In the genomic region with DNA sequence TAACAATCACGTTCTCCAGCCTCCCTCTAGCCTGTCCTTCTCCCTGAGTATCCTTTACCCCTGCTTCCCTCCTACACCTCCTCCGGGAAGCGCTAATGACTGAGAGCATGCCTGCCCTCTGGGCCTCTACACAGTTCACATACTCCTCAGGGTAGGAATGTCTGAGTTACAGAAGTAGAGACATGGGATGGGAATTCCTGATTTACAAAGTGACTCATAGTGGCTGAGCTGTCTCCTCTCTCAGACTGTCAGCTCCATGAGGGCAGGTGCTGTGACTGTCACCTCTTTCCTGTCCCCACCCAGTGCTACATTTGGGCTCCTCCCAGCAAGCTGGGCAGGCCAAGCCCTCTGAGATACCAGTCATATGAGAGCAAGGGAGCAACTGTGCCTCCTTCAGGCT, we compare ENCODE assay signal across 24 cellular contexts.
"Had no signal": no experiment of that assay in that cellular context is flagged by ENCODE, and none has a peak within 500 bp of the region (broad histone marks: within the 10 kb centered on the region; RNA-seq: fewer than 3 reads in every experiment).

No MANE protein-coding gene starts in this region.

- DNase-seq: activated B cell treated with CpG ODN at 0.5 μM for 24 hours; activated CD4-positive, alpha-beta T cell treated with anti-CD3 and anti-CD28 coated beads for 48 hours; activated CD8-positive, alpha-beta T cell treated with anti-CD3 and anti-CD28 coated beads for 36 hours; activated effector memory CD4-positive, alpha-beta T cell treated with anti-CD3 and anti-CD28 coated beads, Interleukin-2, amount 50 U/mL, for 16 hours; activated naive CD4-positive, alpha-beta T cell treated with anti-CD3 and anti-CD28 coated beads, Interleukin-2, amount 50 U/mL, for 16 hours; activated T-cell treated with anti-CD3 and anti-CD28 coated beads, Interleukin-2, amount 50 U/mL, for 4 hours; cerebellar nuclear complex; effector memory CD4-positive, alpha-beta T cell; islet precursor cell; left lung; midbrain; SK-N-SH; stimulated activated CD4-positive, alpha-beta T cell treated with anti-CD3 and anti-CD28 coated beads, Interleukin-12 subunit alpha, Interleukin-12 subunit beta, amount 100 ng/mL, for 4 hours; stimulated activated CD4-positive, alpha-beta T cell treated with anti-CD3 and anti-CD28 coated beads, Interleukin-1b, Interleukin-23, amount 100 ng/mL, for 48 hours; stimulated activated CD8-positive, alpha-beta memory T cell treated with anti-CD3 and anti-CD28 coated beads, Interleukin-4, amount 100 ng/mL, for 48 hours; stimulated activated naive CD4-positive, alpha-beta T cell treated with Interleukin-2 at 50 U/mL for 16 hours had no signal

- H3K36me3 ChIP-seq: breast epithelium had no signal

- H3K36me3 Mint-ChIP-seq: type B pancreatic cell had no signal

- H3K9me3 Mint-ChIP-seq: activated B cell treated with CpG ODN at 0.5 μM for 24 hours; activated CD8-positive, alpha-beta T cell treated with anti-CD3 and anti-CD28 coated beads for 36 hours; activated T-cell treated with anti-CD3 and anti-CD28 coated beads, Interleukin-2, amount 50 U/mL, for 4 hours; T-helper 2 cell treated with Interferon-gamma antibody and Interleukin-4, amounts not matched to agents 5 μg/mL and 100 μg/mL, for 36 hours; type B pancreatic cell had no signal

- H3K27me3 ChIP-seq: ascending aorta, foreskin keratinocyte, hepatocyte, left lung, suprapubic skin had no signal

- ATAC-seq: activated CD8-positive, alpha-beta T cell treated with anti-CD3 and anti-CD28 coated beads for 36 hours; activated T-cell treated with anti-CD3 and anti-CD28 coated beads, Interleukin-2, amount 50 U/mL, for 4 hours; foreskin keratinocyte; left lung had no signal

- H3K4me1 ChIP-seq: breast epithelium, foreskin keratinocyte had no signal

- H3K27ac Mint-ChIP-seq: activated B cell treated with CpG ODN at 0.5 μM for 24 hours; progenitor cell of endocrine pancreas; T-helper 2 cell treated with Interferon-gamma antibody and Interleukin-4, amounts not matched to agents 5 μg/mL and 100 μg/mL, for 36 hours; type B pancreatic cell had no signal

- H3K9ac ChIP-seq: SK-N-SH had no signal

- H3K4me3 ChIP-seq: ascending aorta, breast epithelium, hepatocyte, left lung, suprapubic skin had no signal

- H3K4me2 ChIP-seq: hepatocyte, SK-N-SH had no signal

- H3K27ac ChIP-seq: ascending aorta, breast epithelium, foreskin keratinocyte, hepatocyte, left lung, suprapubic skin had no signal

- H3K27me3 Mint-ChIP-seq: activated B cell treated with CpG ODN at 0.5 μM for 24 hours; activated CD8-positive, alpha-beta T cell treated with anti-CD3 and anti-CD28 coated beads for 36 hours; progenitor cell of endocrine pancreas; type B pancreatic cell had no signal
